9 cellular contexts compared by ENCODE assay signal in the genomic region with DNA sequence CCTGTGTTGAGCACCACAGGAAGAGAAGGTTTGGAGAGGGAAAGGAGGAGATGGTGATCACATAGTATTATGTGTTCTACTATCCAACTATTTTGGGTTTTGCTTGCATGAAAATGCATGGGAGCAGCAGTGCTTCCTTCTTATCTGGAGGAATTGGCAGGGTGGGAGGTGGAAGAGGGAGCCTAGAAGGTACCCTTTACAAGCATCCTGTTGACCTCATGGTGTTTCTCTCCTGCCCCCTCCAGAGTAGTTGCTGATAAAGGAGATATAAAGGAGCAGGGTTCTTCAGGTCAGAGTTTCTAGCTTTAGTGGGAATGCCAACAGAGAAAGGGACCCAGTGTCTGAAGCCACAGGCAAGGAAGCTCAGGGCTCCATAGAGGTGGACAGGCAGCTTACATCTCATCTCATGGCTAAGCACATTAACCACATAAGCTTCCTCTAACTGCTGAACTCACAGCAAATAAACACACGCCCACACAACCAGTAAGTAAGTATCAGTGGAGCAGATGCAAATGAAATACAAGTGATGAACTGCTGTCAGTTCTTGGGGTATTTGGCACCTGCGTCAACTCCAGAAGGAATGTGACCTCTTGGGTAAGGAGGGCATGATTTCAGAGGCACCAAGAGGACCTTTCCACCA.
DNase-seq lines count a peak whose midpoint lies in the region; ATAC-seq and TF ChIP-seq lines count a peak whose summit lies in the region.
"Had no signal": no experiment of that assay in that cellular context is flagged by ENCODE, and none has a peak within 500 bp of the region (broad histone marks: within the 10 kb centered on the region; RNA-seq: fewer than 3 reads in every experiment).

No MANE protein-coding gene starts in this region.

- no peaks in the 10 kb centered on the region for H3K9me3 ChIP-seq in CD4-positive, alpha-beta memory T cell (ENCODE audit: control insufficient read depth in 1 of 2, low read length in 2 of 2)
- no peaks in the 10 kb centered on the region for H3K9me3 ChIP-seq in adipocyte (ENCODE audit: control insufficient read depth, low read length)

- H3K9me3 Mint-ChIP-seq in CD4-positive, alpha-beta memory T cell: peaks cover 0 to 11% (median 2%) of the 10 kb centered on the region in 8 donors

- H3K27me3 ChIP-seq in CD4-positive, alpha-beta memory T cell (ENCODE audit: insufficient read depth, low read length): no peaks in the 10 kb centered on the region
- no peaks in the 10 kb centered on the region for H3K27me3 ChIP-seq in adipocyte (replicated peaks; ENCODE audit: control insufficient read depth, insufficient read depth, low read length)
- H3K27me3 ChIP-seq in brain microvascular endothelial cell (replicated peaks): no peaks in the 10 kb centered on the region

- peak overlapping the region in 5 of 8 donors; percentile 40 to 71 (median 60) for H3K4me3 Mint-ChIP-seq in CD4-positive, alpha-beta memory T cell

- H3K9ac ChIP-seq in adipocyte (ENCODE audit: low read length): no peak overlapping the region

- H3K27ac ChIP-seq in CD4-positive, alpha-beta memory T cell (ENCODE audit: low read depth, low read length): no peak overlapping the region
- H3K27ac ChIP-seq in brain microvascular endothelial cell: no peak overlapping the region

- H3K4me1 Mint-ChIP-seq in CD4-positive, alpha-beta memory T cell: peaks cover 35 to 51% (median 42%) of the 10 kb centered on the region in 4 donors

- CTCF ChIA-PET in CD4-positive, alpha-beta memory T cell (lab: Charles Lee; ENCODE audit: partially characterized antibody): interaction anchor here (0.9 to 1.0 kb wide), 2 partner anchors 15 to 811 kb away, joined by 3 read pairs; no protein-coding TSS in a partner anchor

- no peaks in the 10 kb centered on the region for H3K36me3 ChIP-seq in CD4-positive, alpha-beta memory T cell (ENCODE audit: insufficient read depth, low read length)
- H3K36me3 ChIP-seq in adipocyte (ENCODE audit: control insufficient read depth, insufficient read depth, low read length, severe bottlenecking): no peaks in the 10 kb centered on the region
- no peaks in the 10 kb centered on the region for H3K36me3 ChIP-seq in brain microvascular endothelial cell (replicated peaks)

- TF ChIP-seq CTCF in brain microvascular endothelial cell (IDR thresholded peaks at IDR 0.05; ENCODE audit: low read depth, low read length, missing control alignments): no peak

- in situ Hi-C loops in brain microvascular endothelial cell (cut with HindIII; ENCODE audit: low pct_ligation_motif_present, low sequenced_read_pairs): no loop called here

- ATAC-seq in GM19455 (IDR thresholded peaks at IDR 0.05; ENCODE audit: unreplicated experiment) (peak; percentile 89), HG03442 (IDR thresholded peaks at IDR 0.05; ENCODE audit: unreplicated experiment) (peak; percentile 99), HG02970 (IDR thresholded peaks at IDR 0.05; ENCODE audit: low FRiP score, unreplicated experiment) (no peak)

- intact Hi-C loops in CD4-positive, alpha-beta memory T cell (cut with micrococcal nuclease): no loop called here
- intact Hi-C loops in posterior cingulate gyrus (cut with DNase I): no loop called here

- no peaks in the 10 kb centered on the region for H3K27me3 Mint-ChIP-seq in CD4-positive, alpha-beta memory T cell

- peak in 3 of 5 donors; percentile 5 to 12 (median 7) for DNase-seq in CD4-positive, alpha-beta memory T cell
- DNase-seq in adipocyte (ENCODE audit: low read depth) (peak; percentile 13), glomerular visceral epithelial cell (ENCODE audit: extremely low spot score) (no peak), brain microvascular endothelial cell (no peak), posterior cingulate gyrus (no peak)

- H3K36me3 Mint-ChIP-seq in CD4-positive, alpha-beta memory T cell: peaks cover 0 to 5% of the 10 kb centered on the region in 2 donors

- POLR2A ChIA-PET in CD4-positive, alpha-beta memory T cell (lab: Charles Lee; ENCODE audit: partially characterized antibody): interaction anchor here (1.0 to 2.1 kb wide), 4 partner anchors 23 to 175 kb away, joined by 3 to 11 read pairs (median 7); no protein-coding TSS in a partner anchor

- H3K4me3 ChIP-seq in CD4-positive, alpha-beta memory T cell (ENCODE audit: low read length in 2 of 2): no peak overlapping the region
- H3K4me3 ChIP-seq in adipocyte (ENCODE audit: low read length) (no peak overlapping the region), brain microvascular endothelial cell (ENCODE audit: low read depth, low read length) (no peak overlapping the region)
- H3K4me3 ChIP-seq: lung had no signal

- peak overlapping the region in 5 of 7 donors; percentile 20 to 76 (median 38) for H3K27ac Mint-ChIP-seq in CD4-positive, alpha-beta memory T cell

- H3K4me1 ChIP-seq in CD4-positive, alpha-beta memory T cell (ENCODE audit: insufficient read depth, low read length): peaks cover 30% of the 10 kb centered on the region
- H3K4me1 ChIP-seq in adipocyte (ENCODE audit: control insufficient read depth, insufficient read depth, low read length): peaks cover 30% of the 10 kb centered on the region

Comparison
In these comparisons a context has a peak if more than half of its experiments do, and no peak if none do; other contexts are left out.
1. DNase-seq: peak in CD4-positive, alpha-beta memory T cell (3 of 5) and adipocyte (single experiment); none in glomerular visceral epithelial cell (single experiment), brain microvascular endothelial cell (single experiment) and posterior cingulate gyrus (0 of 10).